Comparison of ENCODE assay signal across 7 cellular contexts in the genomic region with DNA sequence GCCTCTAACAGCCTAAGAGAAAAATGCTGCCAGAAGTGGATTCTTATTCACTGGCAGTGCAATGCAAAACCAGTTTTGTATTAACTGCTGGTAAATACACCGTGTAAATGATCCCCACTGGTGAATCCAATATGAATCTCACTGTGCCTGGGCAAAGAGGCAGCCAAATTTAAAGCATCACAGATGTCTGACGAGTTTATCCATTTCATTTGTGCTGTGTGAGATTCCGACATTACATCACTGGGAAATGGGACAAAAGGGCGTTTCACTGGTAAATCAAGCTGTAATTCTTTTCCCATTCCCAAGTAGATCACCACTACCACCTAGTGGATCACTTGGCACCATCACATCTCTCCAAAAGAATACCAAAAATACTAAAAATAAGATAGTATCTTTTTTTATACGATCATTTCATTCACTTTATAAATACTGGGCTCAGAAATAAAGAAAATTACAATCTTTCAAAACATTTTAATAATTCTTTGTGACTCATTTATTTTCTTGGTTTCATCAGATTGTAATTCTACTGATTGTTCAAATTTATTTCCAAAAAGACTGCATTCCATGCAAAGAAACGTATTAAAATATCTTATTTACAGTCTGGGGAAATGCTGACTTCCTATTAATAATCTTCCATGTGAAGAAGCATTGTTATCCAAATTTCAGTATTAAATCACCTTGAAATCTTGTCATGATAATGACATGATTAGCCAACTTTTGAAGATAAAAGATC.
DNase-seq lines count a peak whose midpoint lies in the region; ATAC-seq and TF ChIP-seq lines count a peak whose summit lies in the region.

No MANE protein-coding gene starts in this region.

- H3K36me3 Mint-ChIP-seq in H9 (ENCODE audit: insufficient read depth in 1 of 3, low read depth in 3 of 3): no peaks in the 10 kb centered on the region; a peak in 1 of 7 replicates

- no peaks in the 10 kb centered on the region for H3K27me3 ChIP-seq in H9 (ENCODE audit: insufficient read depth, low read length)
- H3K27me3 ChIP-seq in Panc1 (ENCODE audit: control insufficient read depth, insufficient read depth, low read length): no peaks in the 10 kb centered on the region

- H2BK12ac ChIP-seq in H9 (ENCODE audit: insufficient read length, low read depth, low read length): no peak overlapping the region

- H3K4me1 ChIP-seq in H9 (ENCODE audit: insufficient read depth, low read length) (no peaks in the 10 kb centered on the region; the same call in 1 of the 2 replicates), Panc1 (ENCODE audit: control insufficient read depth, insufficient read depth, low read length) (no peaks in the 10 kb centered on the region)

- H2AK5ac ChIP-seq in H9 (ENCODE audit: insufficient read length, low read length): no peak overlapping the region

- no peaks in the 10 kb centered on the region for H3K79me2 ChIP-seq in H9 (ENCODE audit: insufficient read depth, low read length)

- in situ Hi-C loops in Panc1 (cut with HindIII; ENCODE audit: low pct_unique_long_range_greater_than_20kb, low sequenced_read_pairs): no loop called here

- no peak overlapping the region for H2BK15ac ChIP-seq in H9 (ENCODE audit: low read depth, low read length)

- no peak overlapping the region for H4K8ac ChIP-seq in H9 (replicated peaks; ENCODE audit: insufficient read length, low read depth, low read length)

- H2BK120ac ChIP-seq in H9 (ENCODE audit: low read depth, low read length, poor library complexity, severe bottlenecking): no peak overlapping the region

- no peak overlapping the region for H2BK5ac ChIP-seq in H9 (ENCODE audit: insufficient read length, low read length)

- H4K20me1 ChIP-seq in H9 (ENCODE audit: control insufficient read depth, insufficient read depth, insufficient read length): no peaks in the 10 kb centered on the region

- H3K27ac ChIP-seq in H9 (ENCODE audit: insufficient read length, low read depth, low read length) (no peak overlapping the region), Panc1 (ENCODE audit: low read length) (no peak overlapping the region; the same call in 1 of the 2 replicates)

- H3K27me3 Mint-ChIP-seq in H9 (ENCODE audit: low read depth): no peaks in the 10 kb centered on the region

- no peak overlapping the region for H3K27ac Mint-ChIP-seq in H9

- no peak overlapping the region for H3K4ac ChIP-seq in H9 (ENCODE audit: low read depth, low read length)

- no peaks in the 10 kb centered on the region for H3K23me2 ChIP-seq in H9 (ENCODE audit: insufficient read length, low read depth, low read length, poor library complexity, severe bottlenecking)

- no peaks in the 10 kb centered on the region for H3K79me1 ChIP-seq in H9 (ENCODE audit: insufficient read depth, low read depth, low read length, poor library complexity, severe bottlenecking)

- no peak overlapping the region for H2AFZ ChIP-seq in H9 (ENCODE audit: low read length)

- no peak overlapping the region for H3K56ac ChIP-seq in H9 (ENCODE audit: insufficient read length, low read depth, low read length)

- no peaks in the 10 kb centered on the region for H3K36me3 ChIP-seq in Panc1 (ENCODE audit: control insufficient read depth, insufficient read depth, low read length)

- H4K5ac ChIP-seq in H9 (ENCODE audit: insufficient read length, low read depth, low read length): no peak overlapping the region

- no peak overlapping the region for H3K23ac ChIP-seq in H9 (ENCODE audit: insufficient read length, low read depth, low read length)

- no peak overlapping the region for H3K4me3 ChIP-seq in Panc1 (ENCODE audit: low read depth in 2 of 2, low read length in 2 of 2)

- no peak overlapping the region for H3K14ac ChIP-seq in H9 (ENCODE audit: insufficient read depth, low read length)

- no CpG with 5 or more reads among the region's 6 CpGs for WGBS in H9 (ENCODE audit: extremely low coverage, insufficient read length, low lambda C conversion rate)

- CTCF ChIA-PET in Panc1 (lab: Charles Lee): no interaction called here

- H3K9me3 ChIP-seq in H9 (ENCODE audit: control insufficient read depth, low read depth, low read length) (no peaks in the 10 kb centered on the region), Panc1 (ENCODE audit: control insufficient read depth, insufficient read depth, low read depth, low read length) (no peaks in the 10 kb centered on the region)

- POLR2A ChIA-PET in Panc1 (lab: Charles Lee): no interaction called here

- no TSS peak for BruUV-seq in Panc1 (replicated peaks; lab: Mats Ljungman, UMichigan)

- no peak overlapping the region for H3K18ac ChIP-seq in H9 (ENCODE audit: insufficient read length, low read depth, low read length)

- ATAC-seq in Panc1: 0 out of 2 replicates have a peak, but pooled peaks have one; percentile 70
- ATAC-seq in GM18909 (IDR thresholded peaks at IDR 0.05; ENCODE audit: poor library complexity, unreplicated experiment): no peak
- ATAC-seq in GM21529 (IDR thresholded peaks at IDR 0.05; ENCODE audit: unreplicated experiment): no peak

- no peak overlapping the region for H3K4me2 ChIP-seq in H9 (ENCODE audit: insufficient read depth, insufficient read length, low read length)

- H4K91ac ChIP-seq in H9 (ENCODE audit: insufficient read length, low read depth, low read length): no peak overlapping the region

- intact Hi-C loops in Panc1 (cut with micrococcal nuclease; ENCODE audit: unreplicated experiment): loop anchor here (10.0 kb wide), 2 partner anchors 1341 to 1611 kb away; no protein-coding TSS in a partner anchor

- H3K9me3 Mint-ChIP-seq in H9: no peaks in the 10 kb centered on the region

- no peak overlapping the region for H3T11ph ChIP-seq in H9 (ENCODE audit: low read length)

- TF ChIP-seq CTCF in H9 (conservative IDR thresholded peaks at IDR 0.05): peak; percentile 83
- TF ChIP-seq CTCF in Panc1 (IDR thresholded peaks at IDR 0.05): peak; percentile 77

- no peak for DNase-seq in H9
- peak; percentile 33 for DNase-seq in Panc1 (ENCODE audit: low read depth, low spot score)
- DNase-seq in fibroblast of peridontal ligament (ENCODE audit: extremely low read depth): peak; percentile 78
- peak; percentile 64 for DNase-seq in renal cortical epithelial cell (ENCODE audit: low read depth)
- DNase-seq in cerebellar nuclear complex (lab: John Stamatoyannopoulos, UW): no peak

- H2BK20ac ChIP-seq in H9 (ENCODE audit: low read depth, low read length, poor library complexity, severe bottlenecking): no peak overlapping the region

- H3K4me3 Mint-ChIP-seq in H9: no peak overlapping the region

- no peak overlapping the region for H3K9ac ChIP-seq in H9 (ENCODE audit: extremely low read depth, insufficient read length, low read length)

- H3K4me1 Mint-ChIP-seq in H9: peaks cover 3% of the 10 kb centered on the region in 2 experiments; a peak in 2 of 4 replicates

Comparison
In these comparisons a context has a peak if more than half of its experiments do, and no peak if none do; other contexts are left out.
1. DNase-seq: peak in Panc1 (single experiment), fibroblast of peridontal ligament (single experiment) and renal cortical epithelial cell (single experiment); none in H9 (single experiment) and cerebellar nuclear complex (0 of 2).